ENCODE assay signal across 8 cellular contexts in genomic region chr10:133261726-133262325, GRCh38. TPM values are rescaled to one million over a fixed set of nuclear protein-coding genes. Genes with fewer than 3 reads are reported as not detected.
A peak's percentile ranks its signal among the peaks of the same experiment; 100 is the strongest.
DNase-seq lines count a peak whose midpoint lies in the region; ATAC-seq and TF ChIP-seq lines count a peak whose summit lies in the region.

No MANE protein-coding gene starts in this region.

- peak overlapping the region; percentile 58 for H3K4me3 ChIP-seq in WERI-Rb-1 (ENCODE audit: low read depth, low read length)
- peak overlapping the region; percentile 49 for H3K4me3 ChIP-seq in brain microvascular endothelial cell (ENCODE audit: low read depth, low read length)
- H3K4me3 ChIP-seq in iPS-20b (ENCODE audit: low read length), result peak overlapping the region; percentile 66
- H3K4me3 ChIP-seq in spleen, result peak overlapping the region; percentile 48 to 83 (median 76)

- TF ChIP-seq CTCF in HFFc6 (IDR thresholded peaks at IDR 0.05) (no peak), WERI-Rb-1 (IDR thresholded peaks at IDR 0.05; ENCODE audit: low read depth, low read length) (no peak), brain microvascular endothelial cell (IDR thresholded peaks at IDR 0.05; ENCODE audit: low read depth, low read length, missing control alignments) (no peak), spleen (IDR thresholded peaks at IDR 0.05 in 8 of 11, conservative IDR thresholded peaks at IDR 0.05 in 3 of 11) (no peak)

- ATAC-seq in GM18502 (IDR thresholded peaks at IDR 0.05; ENCODE audit: poor library complexity, unreplicated experiment), result peak; percentile 53

- H3K9me3 ChIP-seq in WERI-Rb-1 (ENCODE audit: severe bottlenecking) (no peaks in the 10 kb centered on the region), iPS-20b (ENCODE audit: insufficient read depth, low read depth, low read length) (no peaks in the 10 kb centered on the region), spleen (no peaks in the 10 kb centered on the region)

- intact Hi-C loops in spleen (cut with DNase I; ENCODE audit: low total_unique reads), result no loop called here

- peak overlapping the region; percentile 81 for H3K27ac ChIP-seq in WERI-Rb-1
- no peak overlapping the region for H3K27ac ChIP-seq in brain microvascular endothelial cell
- no peak overlapping the region for H3K27ac ChIP-seq in iPS-20b (ENCODE audit: low read length)
- H3K27ac ChIP-seq in spleen, result peak overlapping the region; percentile 74 to 96 (median 88)

- H3K36me3 ChIP-seq in WERI-Rb-1, result no peaks in the 10 kb centered on the region
- H3K36me3 ChIP-seq in brain microvascular endothelial cell (replicated peaks), result no peaks in the 10 kb centered on the region
- no peaks in the 10 kb centered on the region for H3K36me3 ChIP-seq in iPS-20b (ENCODE audit: insufficient read depth, low read depth, low read length)
- peaks cover 0 to 29% (median 5%) of the 10 kb centered on the region in 6 donors for H3K36me3 ChIP-seq in spleen

- H3K36me3 Mint-ChIP-seq in HFFc6 (ENCODE audit: low read depth), result no peaks in the 10 kb centered on the region

- H3K4me1 Mint-ChIP-seq in HFFc6 (ENCODE audit: low read depth), result peaks cover 36% of the 10 kb centered on the region

- in situ Hi-C loops in brain microvascular endothelial cell (cut with HindIII; ENCODE audit: low pct_ligation_motif_present, low sequenced_read_pairs), result no loop called here

- H3K4me1 ChIP-seq in iPS-20b (ENCODE audit: insufficient read depth, low read length) (peaks cover 3% of the 10 kb centered on the region; the same call in 1 of the 2 replicates), spleen (peaks cover 29 to 89% (median 67%) of the 10 kb centered on the region in 6 donors)

- WGBS in spleen, 5 donors, result 0 to 2% (median 1%) methylated on average over 16 to 79 of the region's 79 CpGs

- H3K27me3 ChIP-seq in WERI-Rb-1 (ENCODE audit: insufficient read depth, low read depth, severe bottlenecking) (no peaks in the 10 kb centered on the region), brain microvascular endothelial cell (replicated peaks) (no peaks in the 10 kb centered on the region), iPS-20b (ENCODE audit: insufficient read depth, low read length) (peaks cover 28% of the 10 kb centered on the region), spleen (replicated peaks in 1 of 7) (no peaks in the 10 kb centered on the region)

- peak overlapping the region; percentile 48; the same call in 1 of the 2 replicates for H3K9ac ChIP-seq in iPS-20b (ENCODE audit: low read depth, low read length)

- H3K9me3 Mint-ChIP-seq in HFFc6, result no peaks in the 10 kb centered on the region

- H3K27me3 Mint-ChIP-seq in HFFc6 (ENCODE audit: insufficient read depth), result peaks cover 7% of the 10 kb centered on the region; the same call in 1 of the 2 replicates

- DNase-seq in HFFc6, result peak; percentile 66
- DNase-seq in NCI-H1105 (lab: John Stamatoyannopoulos, UW), result peak; percentile 31
- peak; percentile 89 for DNase-seq in WERI-Rb-1
- peak; percentile 48 for DNase-seq in brain microvascular endothelial cell
- DNase-seq in spleen, result peak; percentile 97
- DNase-seq in middle frontal gyrus (ENCODE audit: extremely low spot score, low spot score), result no peak

- peak overlapping the region; percentile 80 for H3K27ac Mint-ChIP-seq in HFFc6

- TF ChIP-seq POLR2A in spleen (IDR thresholded peaks at IDR 0.05), result peak in 1 of 3 donors; percentile 32

- H3K4me3 Mint-ChIP-seq in HFFc6, result peak overlapping the region; percentile 82

RNA-seq across cellular contexts. Expression of gene ADAM8, which starts 14.8 kb away (rescaled TPM):
- total RNA-seq in HFFc6 (2021; fragmentation: NEBNext Ultra II Directional; extraction: Animal tissue kit (Norgen Biotek cat#: 25700)), result 1 to 10 TPM in 5 of 6 experiments, under 1 TPM in 1; 0.99 to 2.9 (median 1.2) TPM
- 100 to 1,000 TPM in 3 of 7 donors, 10 to 100 TPM in 4; 43.3 to 177 (median 99.1) TPM for total RNA-seq in spleen
- polyA plus RNA-seq in spleen, result 10 to 100 TPM; 10.1 to 27.2 (median 20.4) TPM

RNA-seq across cellular contexts. Expression of gene VENTX, which starts 24.2 kb away (rescaled TPM):
- not detected for total RNA-seq in HFFc6 (2021; fragmentation: NEBNext Ultra II Directional; extraction: Animal tissue kit (Norgen Biotek cat#: 25700))
- 10 to 100 TPM in 1 of 7 donors, 1 to 10 TPM in 6; 1.7 to 10.4 (median 3.4) TPM for total RNA-seq in spleen
- polyA plus RNA-seq in spleen, result 1 to 10 TPM in 2 of 3 donors, under 1 TPM in 1; 0.76 to 6.3 (median 2.9) TPM

RNA-seq across cellular contexts. Expression of gene UTF1, which starts 31.8 kb away (rescaled TPM):
- not detected for total RNA-seq in HFFc6 (2021; fragmentation: NEBNext Ultra II Directional; extraction: Animal tissue kit (Norgen Biotek cat#: 25700))
- under 1 TPM in 3 of 7 donors, not detected in 4; 0.41 to 0.54 (median 0.43) TPM for total RNA-seq in spleen
- under 1 TPM; 0.10 to 0.23 (median 0.13) TPM for polyA plus RNA-seq in spleen

RNA-seq across cellular contexts. Expression of gene TUBGCP2, which starts 46.8 kb away (rescaled TPM):
- 10 to 100 TPM; 72.5 to 80.8 (median 77.7) TPM for total RNA-seq in HFFc6 (2021; fragmentation: NEBNext Ultra II Directional; extraction: Animal tissue kit (Norgen Biotek cat#: 25700))
- total RNA-seq in spleen, result 10 to 100 TPM; 40.2 to 61.2 (median 51.9) TPM
- polyA plus RNA-seq in spleen, result 100 to 1,000 TPM in 2 of 3 donors, 10 to 100 TPM in 1; 85.2 to 201 (median 132) TPM

RNA-seq across cellular contexts. Expression of gene ZNF511, which starts 46.9 kb away (rescaled TPM):
- total RNA-seq in HFFc6 (2021; fragmentation: NEBNext Ultra II Directional; extraction: Animal tissue kit (Norgen Biotek cat#: 25700)), result 10 to 100 TPM; 45.7 to 62.0 (median 52.7) TPM
- 10 to 100 TPM; 26.3 to 33.1 (median 29.2) TPM for total RNA-seq in spleen
- polyA plus RNA-seq in spleen, result 10 to 100 TPM; 43.3 to 50.6 (median 44.7) TPM

Comparison
In these comparisons a context has a peak if more than half of its experiments do, and no peak if none do; other contexts are left out.
1. H3K27ac ChIP-seq: peak in WERI-Rb-1 (single experiment) and spleen (8 of 8); none in brain microvascular endothelial cell (single experiment) and iPS-20b (single experiment).
2. RNA of gene ADAM8, which starts 14.8 kb away (total RNA-seq): 43.3 to 177 TPM in spleen; 0.99 to 2.9 TPM in HFFc6; every median in the first group is over 10 times any median in the second.
3. Peak in every context shown above with its lines, with median percentiles within 50 percentile points of each other: H3K4me3 ChIP-seq.